In genomic region chr12:76426160-76426559, GRCh38 we compare ENCODE assay signal across 33 cellular contexts.
"Had no signal": no experiment of that assay in that cellular context is flagged by ENCODE, and none has a peak within 500 bp of the region (broad histone marks: within the 10 kb centered on the region; RNA-seq: fewer than 3 reads in every experiment).

No MANE protein-coding gene starts in this region.

- H3K4me3 ChIP-seq: adrenal gland, body of pancreas, breast epithelium, MG63, Peyer's patch, SJCRH30, SK-N-MC had no signal

- H3K27ac ChIP-seq: adrenal gland, body of pancreas, breast epithelium, Peyer's patch, RWPE1, SJCRH30, SK-N-MC had no signal

- H3K4me1 ChIP-seq: breast epithelium, Peyer's patch had no signal

- ATAC-seq: activated naive CD4-positive, alpha-beta T cell treated with anti-CD3 and anti-CD28 coated beads, Interleukin-2, amount 50 U/mL, for 72 hours; activated T-cell treated with anti-CD3 and anti-CD28 coated beads, Interleukin-2, amount 50 U/mL, for 4 hours; body of pancreas; PC-3; Right ventricle myocardium inferior had no signal

- H3K9me3 ChIP-seq: body of pancreas had no signal

- H3K36me3 ChIP-seq: adrenal gland, breast epithelium, Peyer's patch, SJCRH30 had no signal

- H3K27me3 ChIP-seq: adrenal gland, body of pancreas, breast epithelium, MG63, Peyer's patch, SJCRH30 had no signal

- DNase-seq: activated B cell treated with CpG ODN at 0.5 μM for 24 hours; activated CD4-positive, alpha-beta memory T cell treated with anti-CD3 and anti-CD28 coated beads for 36 hours; activated CD4-positive, alpha-beta T cell treated with anti-CD3 and anti-CD28 coated beads for 4 hours; activated CD4-positive, alpha-beta T cell treated with anti-CD3 and anti-CD28 coated beads, Interleukin-2, amount 50 U/mL, for 1 hour; activated CD4-positive, CD25-positive, alpha-beta regulatory T cell treated with anti-CD3 and anti-CD28 coated beads, Interleukin-2, amount 50 U/mL, for 72 hours; activated CD8-positive, alpha-beta memory T cell treated with anti-CD3 and anti-CD28 coated beads, Interleukin-2, amount 50 U/mL, for 4 hours; activated gamma-delta T cell treated with Interleukin-2 at 50 U/mL for 16 hours; activated naive CD4-positive, alpha-beta T cell treated with anti-CD3 and anti-CD28 coated beads for 36 hours; activated T-cell treated with anti-CD3 and anti-CD28 coated beads for 4 hours; activated T-cell treated with anti-CD3 and anti-CD28 coated beads, Interleukin-2, amount 50 U/mL, for 4 hours; adrenal gland; body of pancreas; Kasumi-1; KBM-7; MG63; NCI-H1092; NCI-H1436 treated with DMSO at 0.1 percent for 48 hours; NCI-H1694 treated with DMSO at 0.1 percent for 48 hours; NCI-H2029; NCI-H2171; NCI-H510A; NCI-H526; NCI-H748 treated with DMSO at 0.1 percent for 48 hours; NK-92 treated with Interleukin-12 subunit alpha and Interleukin-12 subunit beta, amount 100 ng/mL, for 24 hours; PC-3; Peyer's patch; SJCRH30; T1000 had no signal
